ENCODE assay signal across 1 cellular context in the genomic region with DNA sequence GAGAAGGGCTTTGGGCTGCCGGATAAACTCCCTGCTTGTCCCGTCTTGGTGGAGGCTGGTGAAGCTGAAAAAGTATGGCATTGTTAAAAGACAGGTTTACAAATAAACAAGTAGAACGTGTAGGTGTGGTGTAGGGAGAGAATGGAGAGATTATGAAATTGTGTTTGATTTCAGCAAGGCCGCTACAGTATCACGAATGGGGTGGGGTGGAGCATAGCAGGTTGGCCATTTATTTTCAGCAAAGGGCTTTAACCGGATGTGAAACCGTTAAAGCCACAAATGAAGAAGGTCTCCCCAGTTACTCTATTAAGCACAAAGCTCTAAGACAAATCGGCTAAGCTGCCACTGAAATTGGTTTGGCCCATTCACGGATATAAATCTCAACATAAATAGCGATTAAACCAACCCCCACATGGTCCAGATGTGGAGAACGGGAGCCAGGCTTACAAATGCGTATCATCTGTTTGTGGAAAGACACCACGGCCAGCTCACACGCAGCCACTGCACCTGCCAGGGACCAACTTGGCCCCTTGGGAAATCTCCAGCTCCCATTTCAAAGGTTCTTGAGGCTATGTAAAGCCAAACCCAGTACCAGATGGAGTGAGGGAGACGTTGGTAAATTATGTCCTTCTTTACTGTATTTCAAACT.
TF ChIP-seq lines count a peak whose summit lies in the region.

No MANE protein-coding gene starts in this region.

TF ChIP-seq in GM12878, 131 proteins besides CTCF, POLR2A, EP300 and RAD21 (continued from another document):
- TF ChIP-seq SMARCA5 (IDR thresholded peaks at IDR 0.05) (0 out of 2 replicates have a peak, but pooled peaks have one; percentile 16), BHLHE40 (IDR thresholded peaks at IDR 0.05; ENCODE audit: borderline replicate concordance in 1 of 2, low read depth in 2 of 2, low read length in 1 of 2) (peak; percentile 69 to 74; a peak in 2 of 4 replicates), CBX3 (IDR thresholded peaks at IDR 0.05; ENCODE audit: borderline replicate concordance, low read depth) (no peak), MEF2A (IDR thresholded peaks at IDR 0.05; ENCODE audit: insufficient read depth, low read depth, low read length) (0 out of 2 replicates have a peak, but pooled peaks have one; percentile 32), POU2F2 (IDR thresholded peaks at IDR 0.05; ENCODE audit: borderline replicate concordance, low read depth, low read length) (peak; percentile 19; the same call in 1 of the 3 replicates), SMC3 (IDR thresholded peaks at IDR 0.05; ENCODE audit: borderline replicate concordance, low read length) (0 out of 2 replicates have a peak, but pooled peaks have one; percentile 1)
- TF ChIP-seq, protein P1, sequence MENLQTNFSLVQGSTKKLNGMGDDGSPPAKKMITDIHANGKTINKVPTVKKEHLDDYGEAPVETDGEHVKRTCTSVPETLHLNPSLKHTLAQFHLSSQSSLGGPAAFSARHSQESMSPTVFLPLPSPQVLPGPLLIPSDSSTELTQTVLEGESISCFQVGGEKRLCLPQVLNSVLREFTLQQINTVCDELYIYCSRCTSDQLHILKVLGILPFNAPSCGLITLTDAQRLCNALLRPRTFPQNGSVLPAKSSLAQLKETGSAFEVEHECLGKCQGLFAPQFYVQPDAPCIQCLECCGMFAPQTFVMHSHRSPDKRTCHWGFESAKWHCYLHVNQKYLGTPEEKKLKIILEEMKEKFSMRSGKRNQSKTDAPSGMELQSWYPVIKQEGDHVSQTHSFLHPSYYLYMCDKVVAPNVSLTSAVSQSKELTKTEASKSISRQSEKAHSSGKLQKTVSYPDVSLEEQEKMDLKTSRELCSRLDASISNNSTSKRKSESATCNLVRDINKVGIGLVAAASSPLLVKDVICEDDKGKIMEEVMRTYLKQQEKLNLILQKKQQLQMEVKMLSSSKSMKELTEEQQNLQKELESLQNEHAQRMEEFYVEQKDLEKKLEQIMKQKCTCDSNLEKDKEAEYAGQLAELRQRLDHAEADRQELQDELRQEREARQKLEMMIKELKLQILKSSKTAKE (IDR thresholded peaks at IDR 0.05; ENCODE audit: low read depth, poor library complexity, severe bottlenecking) = peak; percentile 27
- TF ChIP-seq, protein P2, sequence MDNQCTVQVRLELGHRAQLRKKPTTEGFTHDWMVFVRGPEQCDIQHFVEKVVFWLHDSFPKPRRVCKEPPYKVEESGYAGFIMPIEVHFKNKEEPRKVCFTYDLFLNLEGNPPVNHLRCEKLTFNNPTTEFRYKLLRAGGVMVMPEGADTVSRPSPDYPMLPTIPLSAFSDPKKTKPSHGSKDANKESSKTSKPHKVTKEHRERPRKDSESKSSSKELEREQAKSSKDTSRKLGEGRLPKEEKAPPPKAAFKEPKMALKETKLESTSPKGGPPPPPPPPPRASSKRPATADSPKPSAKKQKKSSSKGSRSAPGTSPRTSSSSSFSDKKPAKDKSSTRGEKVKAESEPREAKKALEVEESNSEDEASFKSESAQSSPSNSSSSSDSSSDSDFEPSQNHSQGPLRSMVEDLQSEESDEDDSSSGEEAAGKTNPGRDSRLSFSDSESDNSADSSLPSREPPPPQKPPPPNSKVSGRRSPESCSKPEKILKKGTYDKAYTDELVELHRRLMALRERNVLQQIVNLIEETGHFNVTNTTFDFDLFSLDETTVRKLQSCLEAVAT (IDR thresholded peaks at IDR 0.05) = peak; percentile 64; the same call in 1 of the 2 replicates
